8 cellular contexts compared by ENCODE assay signal in the genomic region with DNA sequence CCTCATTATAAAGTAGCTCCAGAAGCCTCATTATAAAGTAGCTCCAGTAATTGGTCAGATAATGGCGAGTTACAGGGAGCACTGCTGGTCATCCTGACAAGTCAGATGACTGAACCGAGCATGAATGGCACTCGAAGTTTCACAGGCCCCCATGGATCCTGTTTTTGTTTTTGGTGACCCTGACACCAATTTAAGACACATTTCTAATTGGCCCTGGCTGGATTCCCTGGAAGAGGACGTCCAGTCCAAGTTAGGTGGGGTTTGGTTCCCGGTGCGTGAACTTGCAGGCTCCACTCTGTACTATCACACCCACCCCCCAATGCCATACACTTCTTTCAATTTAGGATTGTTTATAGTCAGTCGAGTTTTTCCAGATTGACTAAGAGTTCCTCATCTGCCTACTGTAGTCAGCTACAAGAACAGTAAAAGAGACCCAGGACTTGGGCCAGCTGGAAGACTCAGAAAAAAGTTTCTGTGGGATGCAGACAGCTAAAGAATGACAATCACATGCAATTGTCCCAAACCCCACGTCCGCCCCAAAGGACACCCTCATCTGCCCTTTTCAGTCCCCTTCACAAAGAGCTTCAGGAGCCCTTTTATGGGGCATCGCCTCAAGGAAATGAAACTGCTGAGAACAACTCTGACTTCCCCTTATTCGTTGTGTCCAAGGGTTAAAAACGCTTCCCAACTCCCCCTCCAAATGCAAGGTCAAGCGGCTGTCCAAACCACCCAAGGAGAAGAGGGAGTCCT. TPM values are rescaled to one million over a fixed set of nuclear protein-coding genes. Genes with fewer than 3 reads are reported as not detected.
DNase-seq lines count a peak whose midpoint lies in the region; ATAC-seq, FAIRE-seq and TF ChIP-seq lines count a peak whose summit lies in the region.

No MANE protein-coding gene starts in this region.

- H3K4me3 Mint-ChIP-seq in IgD-negative memory B cell, result peak overlapping the region in 3 of 4 donors; percentile 68 to 87 (median 68)
- peak overlapping the region; percentile 97 for H3K4me3 Mint-ChIP-seq in activated T-helper 1 cell treated with anti-CD3 and anti-CD28 coated beads, Interleukin-12 subunit alpha, Interleukin-12 subunit beta, Interleukin-2, Interleukin-4 antibody, amounts not matched to agents 30 ng/mL and 10 ng/mL and 1 ng/mL, durations not matched to agents 14 hours and 24 hours and 36 hours
- H3K4me3 Mint-ChIP-seq in stimulated activated memory B cell treated with anti-CD40 and anti-IgM and Interleukin-4, amounts not matched to agents 10 μg/mL and 1 μg/mL and 100 μg/mL, for 72 hours, result peak overlapping the region; percentile 94

- no peak overlapping the region for H3K27ac Mint-ChIP-seq in IgD-negative memory B cell
- peak overlapping the region; percentile 79 for H3K27ac Mint-ChIP-seq in activated T-helper 1 cell treated with anti-CD3 and anti-CD28 coated beads, Interleukin-12 subunit alpha, Interleukin-12 subunit beta, Interleukin-2, Interleukin-4 antibody, amounts not matched to agents 30 ng/mL and 10 ng/mL and 1 ng/mL, durations not matched to agents 14 hours and 24 hours and 36 hours
- peak overlapping the region; percentile 92 for H3K27ac Mint-ChIP-seq in stimulated activated memory B cell treated with anti-CD40 and anti-IgM and Interleukin-4, amounts not matched to agents 10 μg/mL and 1 μg/mL and 100 μg/mL, for 72 hours

- H3K9ac ChIP-seq in iPS-15b (ENCODE audit: low read depth, low read length), result peak overlapping the region; percentile 85

- no peak for FAIRE-seq in D721Med (lab: Jason Lieb, UNC)

- TF ChIP-seq CTCF in D721Med (IDR thresholded peaks at IDR 0.05; ENCODE audit: insufficient read depth, missing control alignments), result no peak

- H3K4me1 ChIP-seq in iPS-15b (ENCODE audit: control insufficient read depth, insufficient read depth, low read length), result peaks cover 24% of the 10 kb centered on the region

- ATAC-seq in stimulated activated memory B cell treated with anti-CD40 and anti-IgM and Interleukin-4, amounts not matched to agents 10 μg/mL and 1 μg/mL and 100 μg/mL, for 72 hours, result no peak
- ATAC-seq in sciatic nerve, result no peak
- no peak for ATAC-seq in GM18502 (IDR thresholded peaks at IDR 0.05; ENCODE audit: poor library complexity, unreplicated experiment)

- intact Hi-C loops in activated T-helper 1 cell treated with anti-CD3 and anti-CD28 coated beads, Interleukin-12 subunit alpha, Interleukin-12 subunit beta, Interleukin-2, Interleukin-4 antibody, amounts not matched to agents 30 ng/mL and 10 ng/mL and 1 ng/mL, durations not matched to agents 14 hours and 24 hours and 36 hours (cut with micrococcal nuclease), result loop anchor here (1.0 to 5.0 kb wide), 2 partner anchors 230 to 808 kb away; partner anchors contain the start of genes CLCN6 and MTHFR
- intact Hi-C loops in sciatic nerve (cut with DNase I), result loop anchor here (10.0 kb wide), 1 partner anchor 161 kb away; no protein-coding TSS in a partner anchor

- peaks cover 15 to 23% (median 20%) of the 10 kb centered on the region in 3 donors for H3K4me1 Mint-ChIP-seq in IgD-negative memory B cell
- H3K4me1 Mint-ChIP-seq in activated T-helper 1 cell treated with anti-CD3 and anti-CD28 coated beads, Interleukin-12 subunit alpha, Interleukin-12 subunit beta, Interleukin-2, Interleukin-4 antibody, amounts not matched to agents 30 ng/mL and 10 ng/mL and 1 ng/mL, durations not matched to agents 14 hours and 24 hours and 36 hours (ENCODE audit: low read depth), result peaks cover 82% of the 10 kb centered on the region
- H3K4me1 Mint-ChIP-seq in stimulated activated memory B cell treated with anti-CD40 and anti-IgM and Interleukin-4, amounts not matched to agents 10 μg/mL and 1 μg/mL and 100 μg/mL, for 72 hours, result peaks cover 58% of the 10 kb centered on the region

- no peaks in the 10 kb centered on the region for H3K9me3 Mint-ChIP-seq in IgD-negative memory B cell
- no peaks in the 10 kb centered on the region for H3K9me3 Mint-ChIP-seq in activated T-helper 1 cell treated with anti-CD3 and anti-CD28 coated beads, Interleukin-12 subunit alpha, Interleukin-12 subunit beta, Interleukin-2, Interleukin-4 antibody, amounts not matched to agents 30 ng/mL and 10 ng/mL and 1 ng/mL, durations not matched to agents 14 hours and 24 hours and 36 hours
- H3K9me3 Mint-ChIP-seq in stimulated activated memory B cell treated with anti-CD40 and anti-IgM and Interleukin-4, amounts not matched to agents 10 μg/mL and 1 μg/mL and 100 μg/mL, for 72 hours, result no peaks in the 10 kb centered on the region

- peaks cover 14% of the 10 kb centered on the region for H3K36me3 ChIP-seq in iPS-15b (ENCODE audit: control insufficient read depth, insufficient read depth, low read length)

- H3K27me3 Mint-ChIP-seq in IgD-negative memory B cell, result peaks cover 29% of the 10 kb centered on the region
- H3K27me3 Mint-ChIP-seq in activated T-helper 1 cell treated with anti-CD3 and anti-CD28 coated beads, Interleukin-12 subunit alpha, Interleukin-12 subunit beta, Interleukin-2, Interleukin-4 antibody, amounts not matched to agents 30 ng/mL and 10 ng/mL and 1 ng/mL, durations not matched to agents 14 hours and 24 hours and 36 hours (ENCODE audit: insufficient read depth), result no peaks in the 10 kb centered on the region
- peaks cover 74% of the 10 kb centered on the region for H3K27me3 Mint-ChIP-seq in stimulated activated memory B cell treated with anti-CD40 and anti-IgM and Interleukin-4, amounts not matched to agents 10 μg/mL and 1 μg/mL and 100 μg/mL, for 72 hours

- DNase-seq in activated T-helper 1 cell treated with anti-CD3 and anti-CD28 coated beads, Interleukin-12 subunit alpha, Interleukin-12 subunit beta, Interleukin-2, Interleukin-4 antibody, amounts not matched to agents 30 ng/mL and 10 ng/mL and 1 ng/mL, durations not matched to agents 14 hours and 24 hours and 36 hours (ENCODE audit: low spot score), result no peak
- DNase-seq in hepatic stellate cell (ENCODE audit: low spot score) (no peak), sciatic nerve (ENCODE audit: low spot score) (no peak), D721Med (ENCODE audit: insufficient read length, low spot score) (no peak)

- no peaks in the 10 kb centered on the region for H3K9me3 ChIP-seq in iPS-15b (ENCODE audit: control insufficient read depth, insufficient read depth, low read length)

- no peaks in the 10 kb centered on the region for H3K27me3 ChIP-seq in iPS-15b (ENCODE audit: control insufficient read depth, insufficient read depth, low read length)

- peak overlapping the region; percentile 96 for H3K4me3 ChIP-seq in iPS-15b (ENCODE audit: low read depth, low read length)

- H3K36me3 Mint-ChIP-seq in IgD-negative memory B cell, result no peaks in the 10 kb centered on the region
- peaks cover 42% of the 10 kb centered on the region for H3K36me3 Mint-ChIP-seq in activated T-helper 1 cell treated with anti-CD3 and anti-CD28 coated beads, Interleukin-12 subunit alpha, Interleukin-12 subunit beta, Interleukin-2, Interleukin-4 antibody, amounts not matched to agents 30 ng/mL and 10 ng/mL and 1 ng/mL, durations not matched to agents 14 hours and 24 hours and 36 hours (ENCODE audit: low read depth)
- H3K36me3 Mint-ChIP-seq in stimulated activated memory B cell treated with anti-CD40 and anti-IgM and Interleukin-4, amounts not matched to agents 10 μg/mL and 1 μg/mL and 100 μg/mL, for 72 hours, result peaks cover 44% of the 10 kb centered on the region

RNA-seq across cellular contexts. Expression of gene DHRS3, which starts 2.7 kb away (rescaled TPM):
- polyA plus RNA-seq in IgD-negative memory B cell, result 1.5 TPM
- 109 and 111 TPM in 2 replicates for total RNA-seq in activated T-helper 1 cell treated with anti-CD3 and anti-CD28 coated beads, Interleukin-12 subunit alpha, Interleukin-12 subunit beta, Interleukin-2, Interleukin-4 antibody, amounts not matched to agents 30 ng/mL and 10 ng/mL and 1 ng/mL, durations not matched to agents 14 hours and 24 hours and 36 hours
- total RNA-seq in sciatic nerve, result 271 TPM

RNA-seq across cellular contexts. Expression of gene AADACL4, which starts 28.5 kb away (rescaled TPM):
- not detected for polyA plus RNA-seq in IgD-negative memory B cell
- total RNA-seq in activated T-helper 1 cell treated with anti-CD3 and anti-CD28 coated beads, Interleukin-12 subunit alpha, Interleukin-12 subunit beta, Interleukin-2, Interleukin-4 antibody, amounts not matched to agents 30 ng/mL and 10 ng/mL and 1 ng/mL, durations not matched to agents 14 hours and 24 hours and 36 hours, result not detected in 2 replicates
- total RNA-seq in sciatic nerve, result not detected

Comparison
In these comparisons a context has a peak if more than half of its experiments do, and no peak if none do; other contexts are left out.
1. H3K27ac Mint-ChIP-seq: peak in activated T-helper 1 cell treated with anti-CD3 and anti-CD28 coated beads, Interleukin-12 subunit alpha, Interleukin-12 subunit beta, Interleukin-2, Interleukin-4 antibody, amounts not matched to agents 30 ng/mL and 10 ng/mL and 1 ng/mL, durations not matched to agents 14 hours and 24 hours and 36 hours (single experiment) and stimulated activated memory B cell treated with anti-CD40 and anti-IgM and Interleukin-4, amounts not matched to agents 10 μg/mL and 1 μg/mL and 100 μg/mL, for 72 hours (single experiment); none in IgD-negative memory B cell (0 of 3).
2. Peak in every context shown above with its lines, with median percentiles within 50 percentile points of each other: H3K4me3 Mint-ChIP-seq.